ENCODE assay signal across 28 cellular contexts in genomic region chr9:12808569-12808968, GRCh38. TPM values are rescaled to one million over a fixed set of nuclear protein-coding genes. Genes with fewer than 3 reads are reported as not detected.
"Had no signal": no experiment of that assay in that cellular context is flagged by ENCODE, and none has a peak within 500 bp of the region (broad histone marks: within the 10 kb centered on the region; RNA-seq: fewer than 3 reads in every experiment).

No MANE protein-coding gene starts in this region.

- FAIRE-seq: astrocyte had no signal

- H3K4me2 ChIP-seq: SK-N-SH had no signal

- H3K27me3 ChIP-seq: adrenal gland, body of pancreas, breast epithelium, Peyer's patch, SJSA1 had no signal

- H3K9me3 ChIP-seq: adrenal gland, body of pancreas, breast epithelium, Peyer's patch, SJSA1, SK-N-SH had no signal

- ATAC-seq: activated CD8-positive, alpha-beta T cell treated with anti-CD3 and anti-CD28 coated beads, Interleukin-2, amount 10 ng/mL, durations not matched to agents 7 days and 5 days; activated naive CD4-positive, alpha-beta T cell treated with anti-CD3 and anti-CD28 coated beads, Interleukin-2, amount 50 U/mL, for 72 hours; body of pancreas; PC-3 had no signal

- H3K4me3 Mint-ChIP-seq: activated CD4-positive, alpha-beta T cell treated with anti-CD3 and anti-CD28 coated beads, Interleukin-2, amount 10 ng/mL, durations not matched to agents 24 days and 14 days; activated CD8-positive, alpha-beta T cell treated with anti-CD3 and anti-CD28 coated beads, Interleukin-2, amount 10 ng/mL, durations not matched to agents 7 days and 5 days; activated naive CD4-positive, alpha-beta T cell treated with anti-CD3 and anti-CD28 coated beads for 36 hours; activated T-cell treated with anti-CD3 and anti-CD28 coated beads, Interleukin-2, amount 50 U/mL, for 24 hours; T-helper 1 cell treated with Interleukin-12 subunit alpha and Interleukin-12 subunit beta and Interleukin-4 antibody, amounts not matched to agents 30 μg/mL and 1 μg/mL, for 36 hours; T-helper 2 cell treated with Interferon-gamma antibody and Interleukin-4, amounts not matched to agents 5 μg/mL and 100 μg/mL, for 36 hours had no signal

- H3K36me3 Mint-ChIP-seq: activated naive CD4-positive, alpha-beta T cell treated with anti-CD3 and anti-CD28 coated beads, Interleukin-2, amount 50 U/mL, for 72 hours had no signal

- H3K36me3 ChIP-seq: adrenal gland, breast epithelium, Peyer's patch, SJSA1 had no signal

- H3K4me1 ChIP-seq: breast epithelium, SJSA1 had no signal

- H3K27me3 Mint-ChIP-seq: activated CD4-positive, alpha-beta T cell treated with anti-CD3 and anti-CD28 coated beads, Interleukin-2, amount 10 ng/mL, durations not matched to agents 24 days and 14 days; activated T-cell treated with anti-CD3 and anti-CD28 coated beads, Interleukin-2, amount 50 U/mL, for 24 hours had no signal

- DNase-seq: activated CD4-positive, alpha-beta T cell treated with anti-CD3 and anti-CD28 coated beads, Interleukin-2, amount 10 ng/mL, durations not matched to agents 24 days and 14 days; activated CD4-positive, alpha-beta T cell treated with anti-CD3 and anti-CD28 coated beads, Interleukin-2, amount 50 U/mL, for 4 hours; activated CD8-positive, alpha-beta T cell treated with anti-CD3 and anti-CD28 coated beads, Interleukin-2, amount 10 ng/mL, durations not matched to agents 7 days and 5 days; activated gamma-delta T cell treated with Interleukin-2 at 50 U/mL for 16 hours; activated naive CD4-positive, alpha-beta T cell treated with anti-CD3 and anti-CD28 coated beads for 36 hours; activated T-cell treated with anti-CD3 and anti-CD28 coated beads, Interleukin-2, amount 50 U/mL, for 24 hours; adrenal gland; body of pancreas; Karpas-422; KBM-7; NCI-H1048; NCI-H1105 treated with DMSO at 0.1 percent for 48 hours; NCI-H1436; NCI-H1694; NCI-H1930; NCI-H345; NCI-H524 treated with DMSO at 0.1 percent for 48 hours; PC-3; Peyer's patch; RPMI8226; SHP77 treated with DMSO at 0.1 percent for 48 hours; SK-N-SH had no signal

- H3K9me3 Mint-ChIP-seq: activated CD4-positive, alpha-beta T cell treated with anti-CD3 and anti-CD28 coated beads, Interleukin-2, amount 10 ng/mL, durations not matched to agents 24 days and 14 days had no signal

- H3K27ac Mint-ChIP-seq: activated CD4-positive, alpha-beta T cell treated with anti-CD3 and anti-CD28 coated beads, Interleukin-2, amount 10 ng/mL, durations not matched to agents 24 days and 14 days; activated CD8-positive, alpha-beta T cell treated with anti-CD3 and anti-CD28 coated beads, Interleukin-2, amount 10 ng/mL, durations not matched to agents 7 days and 5 days; activated naive CD4-positive, alpha-beta T cell treated with anti-CD3 and anti-CD28 coated beads for 36 hours; activated naive CD4-positive, alpha-beta T cell treated with anti-CD3 and anti-CD28 coated beads, Interleukin-2, amount 50 U/mL, for 72 hours; activated T-cell treated with anti-CD3 and anti-CD28 coated beads, Interleukin-2, amount 50 U/mL, for 24 hours; T-helper 1 cell treated with Interleukin-12 subunit alpha and Interleukin-12 subunit beta and Interleukin-4 antibody, amounts not matched to agents 30 μg/mL and 1 μg/mL, for 36 hours; T-helper 2 cell treated with Interferon-gamma antibody and Interleukin-4, amounts not matched to agents 5 μg/mL and 100 μg/mL, for 36 hours had no signal

- H3K9ac ChIP-seq: SK-N-SH had no signal

- H3K27ac ChIP-seq: adrenal gland, SJSA1 had no signal

- H3K4me3 ChIP-seq: adrenal gland, body of pancreas, breast epithelium, Peyer's patch, SJSA1 had no signal

- H3K4me1 Mint-ChIP-seq: activated CD4-positive, alpha-beta T cell treated with anti-CD3 and anti-CD28 coated beads, Interleukin-2, amount 10 ng/mL, durations not matched to agents 24 days and 14 days had no signal

RNA-seq across cellular contexts. Expression of gene LURAP1L, which starts 33.7 kb away (rescaled TPM):
- total RNA-seq: activated CD4-positive, alpha-beta T cell treated with anti-CD3 and anti-CD28 coated beads, Interleukin-2, amount 10 ng/mL, durations not matched to agents 24 days and 14 days; activated CD8-positive, alpha-beta T cell treated with anti-CD3 and anti-CD28 coated beads, Interleukin-2, amount 10 ng/mL, durations not matched to agents 7 days and 5 days; activated naive CD4-positive, alpha-beta T cell treated with anti-CD3 and anti-CD28 coated beads for 36 hours; activated naive CD4-positive, alpha-beta T cell treated with anti-CD3 and anti-CD28 coated beads, Interleukin-2, amount 50 U/mL, for 72 hours; SJSA1 had no signal
